Comparison of ENCODE assay signal across 10 cellular contexts in the genomic region with DNA sequence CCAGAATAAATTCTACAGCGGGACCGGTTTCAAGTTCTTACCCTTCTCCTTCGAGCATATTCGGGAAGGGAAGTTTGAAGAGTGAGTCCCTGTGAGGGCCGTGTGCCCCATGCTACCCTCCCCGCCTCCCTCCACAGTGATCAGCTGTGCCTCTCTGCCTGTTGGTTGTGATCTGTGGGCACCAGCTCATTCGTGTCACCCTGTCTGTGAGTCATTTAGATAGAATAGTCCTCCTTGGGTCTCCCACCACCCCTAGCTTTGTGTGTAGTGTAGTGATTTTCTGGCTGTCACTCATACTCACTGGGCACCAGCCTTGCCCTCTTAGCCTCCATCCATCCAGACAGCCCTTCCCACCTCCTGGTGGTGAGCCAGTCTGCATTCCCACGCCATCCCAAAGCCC. TPM values are rescaled to one million over a fixed set of nuclear protein-coding genes. Genes with fewer than 3 reads are reported as not detected.
DNase-seq lines count a peak whose midpoint lies in the region; ATAC-seq, FAIRE-seq and TF ChIP-seq lines count a peak whose summit lies in the region.
"Had no signal": no experiment of that assay in that cellular context is flagged by ENCODE, and none has a peak within 500 bp of the region (broad histone marks: within the 10 kb centered on the region; RNA-seq: fewer than 3 reads in every experiment).

No MANE protein-coding gene starts in this region.

- H3K9me3 ChIP-seq in hepatocyte (ENCODE audit: low read depth) (no peaks in the 10 kb centered on the region), skeletal muscle satellite cell (replicated peaks; ENCODE audit: low read length) (no peaks in the 10 kb centered on the region)
- H3K9me3 ChIP-seq: neutrophil had no signal

- H3K4me3 ChIP-seq in hepatocyte, result no peak overlapping the region
- H3K4me3 ChIP-seq in skeletal muscle satellite cell (ENCODE audit: low read length), result no peak overlapping the region

- H3K4me1 ChIP-seq in hepatocyte (ENCODE audit: insufficient read depth) (peaks cover 53% of the 10 kb centered on the region), skeletal muscle satellite cell (ENCODE audit: control insufficient read depth, insufficient read depth, low read length) (peaks cover 65% of the 10 kb centered on the region)

- H3K9ac ChIP-seq in skeletal muscle satellite cell (ENCODE audit: low read depth, low read length), result peak overlapping the region; percentile 82

- H4K20me1 ChIP-seq in hepatocyte (ENCODE audit: insufficient read depth, poor library complexity, severe bottlenecking), result no peaks in the 10 kb centered on the region

- no peaks in the 10 kb centered on the region for H3K4me1 Mint-ChIP-seq in activated T-helper 17 cell treated with anti-CD3 and anti-CD28 coated beads, Interleukin-2, amount 50 U/mL, for 72 hours

- FAIRE-seq in GM19239 (lab: Jason Lieb, UNC), result no peak

- no peak overlapping the region for H3K4me3 Mint-ChIP-seq in activated T-helper 17 cell treated with anti-CD3 and anti-CD28 coated beads, Interleukin-2, amount 50 U/mL, for 72 hours
- H3K4me3 Mint-ChIP-seq: activated T-helper 1 cell treated with anti-CD3 and anti-CD28 coated beads, Interleukin-12 subunit alpha, Interleukin-12 subunit beta, Interleukin-2, Interleukin-4 antibody, amounts not matched to agents 30 ng/mL and 10 ng/mL and 1 ng/mL, durations not matched to agents 14 hours and 24 hours and 36 hours had no signal

- no peaks in the 10 kb centered on the region for H3K36me3 ChIP-seq in hepatocyte (replicated peaks; ENCODE audit: insufficient read depth, low read depth)
- peaks cover 7% of the 10 kb centered on the region for H3K36me3 ChIP-seq in skeletal muscle satellite cell (ENCODE audit: insufficient read depth, low read length)

- H3K4me2 ChIP-seq in hepatocyte (peak overlapping the region; percentile 54), skeletal muscle satellite cell (ENCODE audit: low read length) (peak overlapping the region; percentile 51)

- no peaks in the 10 kb centered on the region for H3K9me2 ChIP-seq in hepatocyte (replicated peaks; ENCODE audit: insufficient read depth)

- H3K27me3 ChIP-seq in hepatocyte, result no peaks in the 10 kb centered on the region
- H3K27me3 ChIP-seq in skeletal muscle satellite cell (ENCODE audit: control insufficient read depth, insufficient read depth, low read length), result no peaks in the 10 kb centered on the region
- H3K27me3 ChIP-seq: neutrophil had no signal

- H3K9me3 Mint-ChIP-seq in activated T-helper 17 cell treated with anti-CD3 and anti-CD28 coated beads, Interleukin-2, amount 50 U/mL, for 72 hours, result no peaks in the 10 kb centered on the region
- H3K9me3 Mint-ChIP-seq: activated T-helper 1 cell treated with anti-CD3 and anti-CD28 coated beads, Interleukin-12 subunit alpha, Interleukin-12 subunit beta, Interleukin-2, Interleukin-4 antibody, amounts not matched to agents 30 ng/mL and 10 ng/mL and 1 ng/mL, durations not matched to agents 14 hours and 24 hours and 36 hours had no signal

- no peak overlapping the region for H2AFZ ChIP-seq in hepatocyte

- peak overlapping the region; percentile 97 for H3K27ac ChIP-seq in hepatocyte
- H3K27ac ChIP-seq: neutrophil had no signal

- 91% methylated on average over 8 of the region's 8 CpGs for WGBS in hepatocyte (ENCODE audit: low lambda C conversion rate, missing lambda C conversion rate)

- H3K36me3 Mint-ChIP-seq in activated T-helper 17 cell treated with anti-CD3 and anti-CD28 coated beads, Interleukin-2, amount 50 U/mL, for 72 hours (ENCODE audit: low read depth), result peaks cover 14% of the 10 kb centered on the region

- peak; percentile 35 for DNase-seq in Daoy (ENCODE audit: low read depth)
- DNase-seq in hepatocyte (ENCODE audit: low spot score), result no peak
- DNase-seq in activated CD8-positive, alpha-beta memory T cell treated with anti-CD3 and anti-CD28 coated beads, Interleukin-2, amount 50 U/mL, for 4 hours, result no peak
- DNase-seq in GM19239 (ENCODE audit: insufficient read length, low spot score), result no peak

- no peak overlapping the region for H3K27ac Mint-ChIP-seq in activated T-helper 17 cell treated with anti-CD3 and anti-CD28 coated beads, Interleukin-2, amount 50 U/mL, for 72 hours
- H3K27ac Mint-ChIP-seq: activated T-helper 1 cell treated with anti-CD3 and anti-CD28 coated beads, Interleukin-12 subunit alpha, Interleukin-12 subunit beta, Interleukin-2, Interleukin-4 antibody, amounts not matched to agents 30 ng/mL and 10 ng/mL and 1 ng/mL, durations not matched to agents 14 hours and 24 hours and 36 hours had no signal

- H3K27me3 Mint-ChIP-seq in activated T-helper 17 cell treated with anti-CD3 and anti-CD28 coated beads, Interleukin-2, amount 50 U/mL, for 72 hours, result no peaks in the 10 kb centered on the region

- no peaks in the 10 kb centered on the region for H3K79me2 ChIP-seq in hepatocyte

- peak; percentile 44 for ATAC-seq in activated T-helper 17 cell treated with anti-CD3 and anti-CD28 coated beads, Interleukin-2, amount 50 U/mL, for 72 hours (replicated peaks)
- no peak for ATAC-seq in HG02798 (IDR thresholded peaks at IDR 0.05; ENCODE audit: poor library complexity, unreplicated experiment)
- ATAC-seq in GM21423 (IDR thresholded peaks at IDR 0.05; ENCODE audit: unreplicated experiment), result no peak

- no peak for TF ChIP-seq CTCF in hepatocyte (IDR thresholded peaks at IDR 0.05; ENCODE audit: poor library complexity)

RNA-seq across cellular contexts. Expression of a gene that starts 15.0 kb away (rescaled TPM):
- 10.5 and 14.2 TPM in 2 replicates for total RNA-seq in Daoy (2014; rRNA removed; shearing (Covaris generic))
- 10 to 100 TPM in 1 of 2 donors, 1 to 10 TPM in 1; 8.4 to 11.0 TPM for total RNA-seq in activated T-helper 17 cell treated with anti-CD3 and anti-CD28 coated beads, Interleukin-2, amount 50 U/mL, for 72 hours
- 76.4 and 78.1 TPM in 2 replicates for total RNA-seq in hepatocyte
- polyA plus RNA-seq in hepatocyte, result 121 and 152 TPM in 2 replicates
- 23.8 and 26.9 TPM in 2 replicates for total RNA-seq in skeletal muscle satellite cell (2012; rRNA removed)

RNA-seq across cellular contexts. Expression of a gene that starts 31.7 kb away (rescaled TPM):
- under 0.01 and 0.09 TPM in 2 replicates for total RNA-seq in Daoy (2014; rRNA removed; shearing (Covaris generic))
- under 1 TPM; 0.82 to 0.90 TPM for total RNA-seq in activated T-helper 17 cell treated with anti-CD3 and anti-CD28 coated beads, Interleukin-2, amount 50 U/mL, for 72 hours
- 0.12 and 2.7 TPM in 2 replicates for total RNA-seq in hepatocyte
- polyA plus RNA-seq in hepatocyte, result 4.8 and 6.6 TPM in 2 replicates
- 5.8 and 6.1 TPM in 2 replicates for total RNA-seq in skeletal muscle satellite cell (2012; rRNA removed)

RNA-seq across cellular contexts. Expression of a gene that starts 40.9 kb away (rescaled TPM):
- total RNA-seq in Daoy (2014; rRNA removed; shearing (Covaris generic)), result 18.6 and 19.6 TPM in 2 replicates
- total RNA-seq in activated T-helper 17 cell treated with anti-CD3 and anti-CD28 coated beads, Interleukin-2, amount 50 U/mL, for 72 hours, result 100 to 1,000 TPM in 1 of 2 donors, 10 to 100 TPM in 1; 76.7 to 108 TPM
- 27.7 and 33.9 TPM in 2 replicates for total RNA-seq in hepatocyte
- 91.6 and 93.9 TPM in 2 replicates for polyA plus RNA-seq in hepatocyte
- total RNA-seq in skeletal muscle satellite cell (2012; rRNA removed), result 20.1 and 20.5 TPM in 2 replicates

RNA-seq across cellular contexts. Expression of a gene that starts 45.9 kb away (rescaled TPM):
- 8.5 and 16.2 TPM in 2 replicates for total RNA-seq in Daoy (2014; rRNA removed; shearing (Covaris generic))
- total RNA-seq in activated T-helper 17 cell treated with anti-CD3 and anti-CD28 coated beads, Interleukin-2, amount 50 U/mL, for 72 hours, result 10 to 100 TPM; 46.2 to 57.8 TPM
- total RNA-seq in hepatocyte, result 29.7 and 34.0 TPM in 2 replicates
- 33.1 and 39.5 TPM in 2 replicates for polyA plus RNA-seq in hepatocyte
- 38.8 and 46.1 TPM in 2 replicates for total RNA-seq in skeletal muscle satellite cell (2012; rRNA removed)

RNA-seq across cellular contexts. Expression of a gene that starts 56.5 kb away (rescaled TPM):
- 17.4 and 32.3 TPM in 2 replicates for total RNA-seq in Daoy (2014; rRNA removed; shearing (Covaris generic))
- total RNA-seq in activated T-helper 17 cell treated with anti-CD3 and anti-CD28 coated beads, Interleukin-2, amount 50 U/mL, for 72 hours, result 10 to 100 TPM; 25.9 to 34.2 TPM
- total RNA-seq in hepatocyte, result 1.5 and 1.9 TPM in 2 replicates
- 3.7 and 4.2 TPM in 2 replicates for polyA plus RNA-seq in hepatocyte
- total RNA-seq in skeletal muscle satellite cell (2012; rRNA removed), result 5.1 and 7.6 TPM in 2 replicates
